Comparison of ENCODE assay signal across 17 cellular contexts in the genomic region with DNA sequence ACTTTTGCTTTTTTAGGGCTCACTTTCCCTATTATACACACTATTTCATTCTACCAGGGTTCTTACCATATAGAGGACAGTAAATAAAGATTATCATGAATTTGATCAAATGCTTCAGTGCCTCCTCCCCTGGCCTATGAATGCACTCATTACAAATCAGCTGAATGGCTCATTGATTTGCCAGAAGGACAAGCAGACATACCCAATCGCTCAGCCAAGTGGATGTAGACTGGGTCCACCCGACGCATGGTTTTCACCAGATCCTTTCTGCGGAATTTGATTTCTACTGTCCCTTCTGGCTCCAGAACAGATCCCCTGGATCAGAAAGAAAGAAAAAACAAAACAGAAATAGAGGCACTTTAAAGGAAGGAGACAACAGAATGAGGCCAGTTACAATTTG.
"Had no signal": no experiment of that assay in that cellular context is flagged by ENCODE, and none has a peak within 500 bp of the region (broad histone marks: within the 10 kb centered on the region; RNA-seq: fewer than 3 reads in every experiment).

No MANE protein-coding gene starts in this region.

- H3K27ac ChIP-seq: esophagus squamous epithelium, heart left ventricle, uterus had no signal

- H3K27me3 Mint-ChIP-seq: activated CD8-positive, alpha-beta memory T cell treated with anti-CD3 and anti-CD28 coated beads, Interleukin-2, amount 10 ng/mL, durations not matched to agents 7 days and 5 days; activated naive CD8-positive, alpha-beta T cell treated with anti-CD3 and anti-CD28 coated beads, Interleukin-2, amount 10 ng/mL, durations not matched to agents 7 days and 5 days; activated T-cell treated with anti-CD3 and anti-CD28 coated beads, Interleukin-2, amount 50 U/mL, for 24 hours; naive thymus-derived CD4-positive, alpha-beta T cell; stimulated activated naive CD8-positive, alpha-beta T cell treated with anti-CD3 and anti-CD28 coated beads, Interleukin-15, Interleukin-2, amounts not matched to agents 100 ng/mL and 50 ng/mL, for 24 hours had no signal

- DNase-seq: activated CD4-positive, alpha-beta T cell treated with anti-CD3 and anti-CD28 coated beads, Interleukin-2, amount 50 U/mL, for 4 hours; activated CD4-positive, CD25-positive, alpha-beta regulatory T cell treated with anti-CD3 and anti-CD28 coated beads, Interleukin-2, amount 50 U/mL, for 72 hours; activated CD8-positive, alpha-beta memory T cell treated with anti-CD3 and anti-CD28 coated beads, Interleukin-2, amount 10 ng/mL, durations not matched to agents 7 days and 5 days; activated effector memory CD4-positive, alpha-beta T cell treated with anti-CD3 and anti-CD28 coated beads, Interleukin-2, amount 50 U/mL, for 16 hours; activated naive CD8-positive, alpha-beta T cell treated with anti-CD3 and anti-CD28 coated beads, Interleukin-2, amount 10 ng/mL, durations not matched to agents 7 days and 5 days; activated T-cell treated with anti-CD3 and anti-CD28 coated beads, Interleukin-2, amount 50 U/mL, for 24 hours; aorta; esophagus squamous epithelium; foreskin fibroblast; heart left ventricle; kidney; naive thymus-derived CD4-positive, alpha-beta T cell; stimulated activated CD4-positive, alpha-beta T cell treated with anti-CD3 and anti-CD28 coated beads, Interleukin-12 subunit alpha, Interleukin-12 subunit beta, amount 100 ng/mL, for 4 hours; stimulated activated CD4-positive, alpha-beta T cell treated with anti-CD3 and anti-CD28 coated beads, Interleukin-2, amount 100 ng/mL, for 48 hours; uterus had no signal

- H3K4me3 Mint-ChIP-seq: activated CD8-positive, alpha-beta memory T cell treated with anti-CD3 and anti-CD28 coated beads, Interleukin-2, amount 10 ng/mL, durations not matched to agents 7 days and 5 days; activated naive CD8-positive, alpha-beta T cell treated with anti-CD3 and anti-CD28 coated beads, Interleukin-2, amount 10 ng/mL, durations not matched to agents 7 days and 5 days; activated T-cell treated with anti-CD3 and anti-CD28 coated beads, Interleukin-2, amount 50 U/mL, for 24 hours; naive thymus-derived CD4-positive, alpha-beta T cell; stimulated activated naive CD8-positive, alpha-beta T cell treated with anti-CD3 and anti-CD28 coated beads, Interleukin-15, Interleukin-2, amounts not matched to agents 100 ng/mL and 50 ng/mL, for 24 hours; T-helper 2 cell treated with Interferon-gamma antibody and Interleukin-4, amounts not matched to agents 5 μg/mL and 100 μg/mL, for 36 hours had no signal

- H3K4me3 ChIP-seq: esophagus squamous epithelium, heart left ventricle, uterus had no signal

- H3K36me3 ChIP-seq: uterus had no signal

- H3K9me3 ChIP-seq: esophagus squamous epithelium, heart left ventricle, uterus had no signal

- H3K27ac Mint-ChIP-seq: activated CD8-positive, alpha-beta memory T cell treated with anti-CD3 and anti-CD28 coated beads, Interleukin-2, amount 10 ng/mL, durations not matched to agents 7 days and 5 days; activated naive CD8-positive, alpha-beta T cell treated with anti-CD3 and anti-CD28 coated beads, Interleukin-2, amount 10 ng/mL, durations not matched to agents 7 days and 5 days; activated T-cell treated with anti-CD3 and anti-CD28 coated beads, Interleukin-2, amount 50 U/mL, for 24 hours; naive thymus-derived CD4-positive, alpha-beta T cell; stimulated activated naive CD8-positive, alpha-beta T cell treated with anti-CD3 and anti-CD28 coated beads, Interleukin-15, Interleukin-2, amounts not matched to agents 100 ng/mL and 50 ng/mL, for 24 hours; T-helper 2 cell treated with Interferon-gamma antibody and Interleukin-4, amounts not matched to agents 5 μg/mL and 100 μg/mL, for 36 hours had no signal

- H3K27me3 ChIP-seq: esophagus squamous epithelium, heart left ventricle, uterus had no signal

- H3K4me1 Mint-ChIP-seq: activated CD8-positive, alpha-beta memory T cell treated with anti-CD3 and anti-CD28 coated beads, Interleukin-2, amount 10 ng/mL, durations not matched to agents 7 days and 5 days; activated naive CD8-positive, alpha-beta T cell treated with anti-CD3 and anti-CD28 coated beads, Interleukin-2, amount 10 ng/mL, durations not matched to agents 7 days and 5 days; naive thymus-derived CD4-positive, alpha-beta T cell had no signal

- H3K9me3 Mint-ChIP-seq: activated naive CD8-positive, alpha-beta T cell treated with anti-CD3 and anti-CD28 coated beads, Interleukin-2, amount 10 ng/mL, durations not matched to agents 7 days and 5 days; activated T-cell treated with anti-CD3 and anti-CD28 coated beads, Interleukin-2, amount 50 U/mL, for 24 hours; naive thymus-derived CD4-positive, alpha-beta T cell; stimulated activated naive CD8-positive, alpha-beta T cell treated with anti-CD3 and anti-CD28 coated beads, Interleukin-15, Interleukin-2, amounts not matched to agents 100 ng/mL and 50 ng/mL, for 24 hours; T-helper 2 cell treated with Interferon-gamma antibody and Interleukin-4, amounts not matched to agents 5 μg/mL and 100 μg/mL, for 36 hours had no signal

- H3K4me1 ChIP-seq: uterus had no signal
